In the genomic region with DNA sequence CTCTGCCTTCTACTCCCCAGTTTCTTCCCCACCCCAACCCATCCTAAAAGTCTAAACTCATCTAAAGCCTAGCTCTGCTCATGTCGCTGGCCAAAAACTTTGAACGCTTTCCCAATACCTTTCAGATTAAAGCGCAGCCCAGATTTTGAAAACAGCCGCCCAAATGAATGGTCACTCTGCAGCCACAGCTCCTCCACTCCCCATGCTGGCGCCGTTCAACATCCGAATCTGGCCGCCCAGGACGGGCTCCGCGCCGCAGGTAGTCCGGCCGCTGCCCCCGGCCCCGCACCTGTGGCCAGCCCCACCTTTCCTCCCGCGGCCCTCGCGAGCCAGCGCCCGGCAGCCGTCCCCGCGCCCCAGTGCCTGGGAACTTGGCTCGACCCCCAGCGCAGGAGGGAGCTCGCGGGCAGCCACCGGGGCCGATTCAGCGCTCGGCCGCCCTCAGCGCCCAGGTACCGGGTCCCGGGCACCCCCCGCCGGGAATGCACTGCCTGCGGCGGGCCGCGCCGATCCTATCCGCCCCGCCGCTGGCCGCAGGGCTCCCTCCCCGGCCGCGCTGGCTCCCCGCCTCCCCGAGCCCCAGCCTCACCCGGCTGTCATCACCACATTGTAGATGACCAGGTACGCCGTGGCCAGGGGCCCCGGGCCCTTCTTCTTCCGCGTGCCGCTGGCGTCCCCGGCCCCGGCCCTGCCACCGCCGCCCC, we compare ENCODE assay signal across 1 cellular context.
TF ChIP-seq lines count a peak whose summit lies in the region.

No MANE protein-coding gene starts in this region.

TF ChIP-seq in H1, 55 proteins besides CTCF, POLR2A, EP300 and RAD21:
- TF ChIP-seq MAFK (IDR thresholded peaks at IDR 0.05; ENCODE audit: low read depth, low read length): no peak
- TF ChIP-seq SIN3A (conservative IDR thresholded peaks at IDR 0.05 in 1 of 2, IDR thresholded peaks at IDR 0.05 in 1 of 2; ENCODE audit: low read depth in 1 of 2, low read length in 2 of 2): 0 out of 4 replicates have a peak, but pooled peaks of 1 of the 2 experiments have one; percentile 72
- no peak for TF ChIP-seq KDM1A (IDR thresholded peaks at IDR 0.05; ENCODE audit: borderline replicate concordance, low read length)
- peak; percentile 81 for TF ChIP-seq PHF8 (conservative IDR thresholded peaks at IDR 0.05; ENCODE audit: low read depth, low read length)
- TF ChIP-seq HDAC2 (IDR thresholded peaks at IDR 0.05; ENCODE audit: borderline replicate concordance in 1 of 2, low read depth in 2 of 2, low read length in 2 of 2): 0 out of 4 replicates have a peak, but pooled peaks of 1 of the 2 experiments have one; percentile 41
- peak; percentile 65; the same call in 1 of the 2 replicates for TF ChIP-seq RBBP5 (IDR thresholded peaks at IDR 0.05; ENCODE audit: borderline replicate concordance, low read depth, low read length)
- TF ChIP-seq KDM4A (IDR thresholded peaks at IDR 0.05; ENCODE audit: low read depth, low read length, severe bottlenecking): peak; percentile 83
- TF ChIP-seq ASH2L (IDR thresholded peaks at IDR 0.05; ENCODE audit: low read length): peak; percentile 88
